In genomic region chr20:19628570-19629134, GRCh38 we compare ENCODE assay signal across 8 cellular contexts.
DNase-seq lines count a peak whose midpoint lies in the region; ATAC-seq and TF ChIP-seq lines count a peak whose summit lies in the region.

No MANE protein-coding gene starts in this region.

- DNase-seq in AG04449 (ENCODE audit: low read depth, low spot score), result no peak
- peak; percentile 42 for DNase-seq in HS-27A (ENCODE audit: low read depth)
- peak; percentile 43 for DNase-seq in NCI-H748 treated with DMSO at 0.1 percent for 48 hours (lab: John Stamatoyannopoulos, UW)
- DNase-seq in activated naive CD8-positive, alpha-beta T cell treated with anti-CD3 and anti-CD28 coated beads, Interleukin-2, amount 50 U/mL, for 24 hours, result peak; percentile 55
- DNase-seq in iPS DF 4.7 (ENCODE audit: extremely low read depth, low spot score), result peak; percentile 76
- DNase-seq in stimulated activated CD4-positive, alpha-beta T cell treated with anti-CD3 and anti-CD28 coated beads, Interleukin-15, amount 100 ng/mL, for 48 hours (ENCODE audit: low read depth in 2 of 2), result peak; percentile 17 to 47

- no peak overlapping the region for H3K27ac Mint-ChIP-seq in activated naive CD8-positive, alpha-beta T cell treated with anti-CD3 and anti-CD28 coated beads, Interleukin-2, amount 50 U/mL, for 24 hours

- H3K4me1 Mint-ChIP-seq in activated naive CD8-positive, alpha-beta T cell treated with anti-CD3 and anti-CD28 coated beads, Interleukin-2, amount 50 U/mL, for 24 hours, result no peaks in the 10 kb centered on the region

- POLR2A ChIA-PET in AG04449 (lab: Yijun Ruan, JAX), result interaction anchor here (0.6 kb wide), 1 partner anchor 346 kb away, joined by 3 read pairs; no protein-coding TSS in a partner anchor

- peaks cover 6% of the 10 kb centered on the region for H3K9me3 Mint-ChIP-seq in activated naive CD8-positive, alpha-beta T cell treated with anti-CD3 and anti-CD28 coated beads, Interleukin-2, amount 50 U/mL, for 24 hours

- TF ChIP-seq CTCF in AG04449 (IDR thresholded peaks at IDR 0.05; ENCODE audit: insufficient read depth, low read length, missing control alignments) (peak; percentile 67), GM12872 (IDR thresholded peaks at IDR 0.05; ENCODE audit: insufficient read depth, low read depth, low read length) (peak; percentile 74)

- no peaks in the 10 kb centered on the region for H3K36me3 Mint-ChIP-seq in activated naive CD8-positive, alpha-beta T cell treated with anti-CD3 and anti-CD28 coated beads, Interleukin-2, amount 50 U/mL, for 24 hours (ENCODE audit: low read depth)

- no peak overlapping the region for H3K4me3 ChIP-seq in AG04449 (ENCODE audit: low read depth, low read length)

- H3K27me3 Mint-ChIP-seq in activated naive CD8-positive, alpha-beta T cell treated with anti-CD3 and anti-CD28 coated beads, Interleukin-2, amount 50 U/mL, for 24 hours, result peaks cover 6% of the 10 kb centered on the region

- ATAC-seq in activated naive CD8-positive, alpha-beta T cell treated with anti-CD3 and anti-CD28 coated beads, Interleukin-2, amount 50 U/mL, for 24 hours, result peak; percentile 36
- ATAC-seq in GM18517 (IDR thresholded peaks at IDR 0.05; ENCODE audit: unreplicated experiment), result no peak

- CTCF ChIA-PET in AG04449 (lab: Yijun Ruan, JAX), result interaction anchor here (0.9 to 3.4 kb wide), 12 partner anchors 9 to 455 kb away, joined by 3 to 48 read pairs (median 4); no protein-coding TSS in a partner anchor

- H3K4me3 Mint-ChIP-seq in activated naive CD8-positive, alpha-beta T cell treated with anti-CD3 and anti-CD28 coated beads, Interleukin-2, amount 50 U/mL, for 24 hours, result no peak overlapping the region
